Comparison of ENCODE assay signal across 8 cellular contexts in genomic region chr12:6195665-6196535, GRCh38. TPM values are rescaled to one million over a fixed set of nuclear protein-coding genes. Genes with fewer than 3 reads are reported as not detected.
DNase-seq lines count a peak whose midpoint lies in the region; ATAC-seq and TF ChIP-seq lines count a peak whose summit lies in the region.

No MANE protein-coding gene starts in this region.

- H3K27me3 ChIP-seq in DOHH2 (ENCODE audit: control insufficient read depth, low read length), result peaks cover 38% of the 10 kb centered on the region

- H3K4me3 ChIP-seq in DOHH2 (ENCODE audit: low read length) (no peak overlapping the region), fibroblast of pulmonary artery (replicated peaks; ENCODE audit: low read depth, low read length) (no peak overlapping the region)

- H3F3A ChIP-seq in DOHH2 (ENCODE audit: control insufficient read depth, insufficient read depth), result no peaks in the 10 kb centered on the region

- no peaks in the 10 kb centered on the region for H4K20me1 ChIP-seq in DOHH2 (ENCODE audit: control insufficient read depth, insufficient read depth, low read depth, low read length)

- TF ChIP-seq CTCF in DOHH2 (IDR thresholded peaks at IDR 0.05; ENCODE audit: low read depth, low read length, poor library complexity, severe bottlenecking) (peak; percentile 84), fibroblast of pulmonary artery (IDR thresholded peaks at IDR 0.05; ENCODE audit: low read length, missing control alignments) (peak; percentile 97), neural crest cell (conservative IDR thresholded peaks at IDR 0.05) (peak; percentile 100)

- peaks cover 53% of the 10 kb centered on the region for H3K27me3 Mint-ChIP-seq in neural crest cell (ENCODE audit: low read depth)
- H3K27me3 Mint-ChIP-seq in stimulated activated naive CD8-positive, alpha-beta T cell treated with anti-CD3 and anti-CD28 coated beads, Interleukin-15, Interleukin-2, amounts not matched to agents 100 ng/mL and 50 ng/mL, for 24 hours, result peaks cover 29% of the 10 kb centered on the region

- no peaks in the 10 kb centered on the region for H3K9me3 Mint-ChIP-seq in neural crest cell
- H3K9me3 Mint-ChIP-seq in stimulated activated naive CD8-positive, alpha-beta T cell treated with anti-CD3 and anti-CD28 coated beads, Interleukin-15, Interleukin-2, amounts not matched to agents 100 ng/mL and 50 ng/mL, for 24 hours, result no peaks in the 10 kb centered on the region

- H3K36me3 ChIP-seq in DOHH2 (ENCODE audit: control insufficient read depth, low read length), result no peaks in the 10 kb centered on the region

- no peaks in the 10 kb centered on the region for H3K36me3 Mint-ChIP-seq in neural crest cell (ENCODE audit: low read depth)
- no peaks in the 10 kb centered on the region for H3K36me3 Mint-ChIP-seq in stimulated activated naive CD8-positive, alpha-beta T cell treated with anti-CD3 and anti-CD28 coated beads, Interleukin-15, Interleukin-2, amounts not matched to agents 100 ng/mL and 50 ng/mL, for 24 hours (ENCODE audit: low read depth)

- no peaks in the 10 kb centered on the region for H3K79me2 ChIP-seq in DOHH2 (ENCODE audit: control insufficient read depth, low read length)

- H3K9me2 ChIP-seq in DOHH2 (replicated peaks; ENCODE audit: control insufficient read depth, low read length), result no peaks in the 10 kb centered on the region

- no peak overlapping the region for H3K27ac ChIP-seq in DOHH2 (ENCODE audit: low read depth, low read length)

- H3K27ac Mint-ChIP-seq in neural crest cell (ENCODE audit: unreplicated experiment), result no peak overlapping the region
- peak overlapping the region; percentile 15 for H3K27ac Mint-ChIP-seq in stimulated activated naive CD8-positive, alpha-beta T cell treated with anti-CD3 and anti-CD28 coated beads, Interleukin-15, Interleukin-2, amounts not matched to agents 100 ng/mL and 50 ng/mL, for 24 hours

- H3K4me1 Mint-ChIP-seq in neural crest cell, result peaks cover 20% of the 10 kb centered on the region
- H3K4me1 Mint-ChIP-seq in stimulated activated naive CD8-positive, alpha-beta T cell treated with anti-CD3 and anti-CD28 coated beads, Interleukin-15, Interleukin-2, amounts not matched to agents 100 ng/mL and 50 ng/mL, for 24 hours (ENCODE audit: low read depth), result peaks cover 23% of the 10 kb centered on the region

- no peak for ATAC-seq in HG03442 (IDR thresholded peaks at IDR 0.05; ENCODE audit: unreplicated experiment)

- H3K4me1 ChIP-seq in DOHH2 (ENCODE audit: control insufficient read depth, low read length), result no peaks in the 10 kb centered on the region

- H3K4me2 ChIP-seq in DOHH2 (ENCODE audit: low read length), result no peak overlapping the region

- DNase-seq in HS-27A (ENCODE audit: low read depth) (peak; percentile 66), OCI-M1 (lab: John Stamatoyannopoulos, UW) (peak; percentile 83), activated T-helper 1 cell treated with Interleukin-2 at 50 U/mL for 16 hours (ENCODE audit: low read depth) (peak; percentile 57), fibroblast of pulmonary artery (ENCODE audit: low read depth) (peak; percentile 91), neural crest cell (ENCODE audit: low read depth, low spot score) (peak; percentile 93)

- H3K9me3 ChIP-seq in DOHH2 (ENCODE audit: control insufficient read depth, insufficient read depth, low read length), result no peaks in the 10 kb centered on the region

- no peak overlapping the region for H3K4me3 Mint-ChIP-seq in neural crest cell
- no peak overlapping the region for H3K4me3 Mint-ChIP-seq in stimulated activated naive CD8-positive, alpha-beta T cell treated with anti-CD3 and anti-CD28 coated beads, Interleukin-15, Interleukin-2, amounts not matched to agents 100 ng/mL and 50 ng/mL, for 24 hours

RNA-seq across cellular contexts. Expression of gene CD9, which starts 4.3 kb away (rescaled TPM):
- 1.8 and 2.1 TPM in 2 replicates for total RNA-seq in neural crest cell
